17 cellular contexts compared by ENCODE assay signal in the genomic region with DNA sequence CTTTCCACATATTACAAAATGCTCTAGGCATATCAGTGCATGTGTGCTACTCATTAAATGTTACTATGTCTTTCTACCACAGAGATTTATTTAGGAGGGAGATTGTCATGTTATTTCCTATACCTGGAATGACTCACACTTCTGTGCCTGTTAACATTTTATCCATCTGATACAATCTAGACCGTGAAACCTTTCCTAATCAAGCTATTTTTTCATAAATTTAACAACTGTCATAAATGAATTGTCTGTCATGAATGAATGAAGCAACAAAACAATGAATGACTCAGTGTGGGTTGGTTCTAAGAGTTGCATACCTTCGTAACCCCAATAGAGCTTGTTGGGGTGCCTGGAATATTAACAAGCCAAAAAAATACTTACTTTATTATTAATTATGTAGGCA.
A peak's percentile ranks its signal among the peaks of the same experiment; 100 is the strongest.
DNase-seq lines count a peak whose midpoint lies in the region; ATAC-seq and TF ChIP-seq lines count a peak whose summit lies in the region.
"Had no signal": no experiment of that assay in that cellular context is flagged by ENCODE, and none has a peak within 500 bp of the region (broad histone marks: within the 10 kb centered on the region; RNA-seq: fewer than 3 reads in every experiment).

No MANE protein-coding gene starts in this region.

- H3F3A ChIP-seq in SU-DHL-6 (ENCODE audit: insufficient read depth), result peaks cover 40% of the 10 kb centered on the region

- TF ChIP-seq CTCF in MCF 10A (IDR thresholded peaks at IDR 0.05; ENCODE audit: unreplicated experiment) (no peak), breast epithelium (IDR thresholded peaks at IDR 0.05) (no peak), SU-DHL-6 (IDR thresholded peaks at IDR 0.05; ENCODE audit: insufficient read depth, low read length, poor library complexity, severe bottlenecking) (no peak), epithelial cell of esophagus (IDR thresholded peaks at IDR 0.05; ENCODE audit: insufficient read depth, low read depth, low read length, missing control alignments) (no peak), omental fat pad (IDR thresholded peaks at IDR 0.05) (no peak), mucosa of descending colon (IDR thresholded peaks at IDR 0.05) (no peak)

- no peak overlapping the region for H3K4me3 Mint-ChIP-seq in MCF 10A (ENCODE audit: unreplicated experiment)
- H3K4me3 Mint-ChIP-seq in natural killer cell treated with Interleukin-12 subunit alpha and Interleukin-12 subunit beta and Interleukin-15 and Interleukin-18, amount 100 ng/mL, for 72 hours, result no peak overlapping the region
- H3K4me3 Mint-ChIP-seq: T-cell had no signal

- H3K27me3 Mint-ChIP-seq in MCF 10A (ENCODE audit: insufficient read depth, unreplicated experiment), result no peaks in the 10 kb centered on the region
- no peaks in the 10 kb centered on the region for H3K27me3 Mint-ChIP-seq in natural killer cell treated with Interleukin-12 subunit alpha and Interleukin-12 subunit beta and Interleukin-15 and Interleukin-18, amount 100 ng/mL, for 72 hours
- H3K27me3 Mint-ChIP-seq: T-cell had no signal

- no peaks in the 10 kb centered on the region for H3K79me2 ChIP-seq in SU-DHL-6 (ENCODE audit: insufficient read depth, low read length)

- H3K4me3 ChIP-seq in breast epithelium, result no peak overlapping the region
- H3K4me3 ChIP-seq in SU-DHL-6 (ENCODE audit: insufficient read depth, low read length, poor library complexity, severe bottlenecking), result no peak overlapping the region
- no peak overlapping the region for H3K4me3 ChIP-seq in epithelial cell of esophagus (ENCODE audit: low read length)
- no peak overlapping the region for H3K4me3 ChIP-seq in SJCRH30
- H3K4me3 ChIP-seq in mucosa of descending colon, result no peak overlapping the region
- H3K4me3 ChIP-seq: BLaER1 treated with 17β-estradiol and CSF1 and Interleukin-3, amounts not matched to agents 10 nM and 100 nM; Peyer's patch had no signal

- H3K27me3 ChIP-seq in breast epithelium, result no peaks in the 10 kb centered on the region
- no peaks in the 10 kb centered on the region for H3K27me3 ChIP-seq in SU-DHL-6 (ENCODE audit: low read length)
- no peaks in the 10 kb centered on the region for H3K27me3 ChIP-seq in SJCRH30
- H3K27me3 ChIP-seq: BLaER1 treated with 17β-estradiol and CSF1 and Interleukin-3, amounts not matched to agents 10 nM and 100 nM; Peyer's patch had no signal

- POLR2A ChIA-PET in MCF 10A (lab: Yijun Ruan, JAX), result interaction anchor here (1.2 kb wide), 1 partner anchor 304 kb away, joined by 3 read pairs; no protein-coding TSS in a partner anchor

- H3K27ac ChIP-seq in breast epithelium (no peak overlapping the region), SU-DHL-6 (ENCODE audit: low read depth, low read length) (peak overlapping the region; percentile 87), SJCRH30 (no peak overlapping the region)
- H3K27ac ChIP-seq: Peyer's patch had no signal

- H3K36me3 ChIP-seq in breast epithelium (no peaks in the 10 kb centered on the region), SU-DHL-6 (ENCODE audit: low read length) (no peaks in the 10 kb centered on the region), SJCRH30 (no peaks in the 10 kb centered on the region), mucosa of descending colon (ENCODE audit: low read depth) (no peaks in the 10 kb centered on the region)
- H3K36me3 ChIP-seq: BLaER1 treated with 17β-estradiol and CSF1 and Interleukin-3, amounts not matched to agents 10 nM and 100 nM; Peyer's patch had no signal

- CTCF ChIA-PET in MCF 10A (lab: Yijun Ruan, JAX), result interaction anchor here (0.5 kb wide), 1 partner anchor 583 kb away, joined by 4 read pairs; no protein-coding TSS in a partner anchor

- H4K20me1 ChIP-seq in SU-DHL-6 (ENCODE audit: low read depth, low read length), result no peaks in the 10 kb centered on the region
- H4K20me1 ChIP-seq: BLaER1 treated with 17β-estradiol and CSF1 and Interleukin-3, amounts not matched to agents 10 nM and 100 nM had no signal

- H3K4me1 Mint-ChIP-seq in MCF 10A (ENCODE audit: insufficient read depth, unreplicated experiment), result peaks cover 16% of the 10 kb centered on the region
- H3K4me1 Mint-ChIP-seq in natural killer cell treated with Interleukin-12 subunit alpha and Interleukin-12 subunit beta and Interleukin-15 and Interleukin-18, amount 100 ng/mL, for 72 hours (ENCODE audit: low read depth in 2 of 2), result peaks cover 0 to 8% of the 10 kb centered on the region in 2 donors

- H3K4me2 ChIP-seq in SU-DHL-6 (ENCODE audit: low read depth, low read length, poor library complexity, severe bottlenecking), result peak overlapping the region; percentile 78

- intact Hi-C loops in MCF 10A (cut with micrococcal nuclease), result no loop called here
- intact Hi-C loops in breast epithelium (cut with DNase I; ENCODE audit: low total_unique reads), result no loop called here
- intact Hi-C loops in mucosa of descending colon (cut with DNase I, micrococcal nuclease), result no loop called here

- no peaks in the 10 kb centered on the region for H3K9me3 ChIP-seq in breast epithelium
- no peaks in the 10 kb centered on the region for H3K9me3 ChIP-seq in SU-DHL-6 (ENCODE audit: insufficient read depth, low read length)
- H3K9me3 ChIP-seq in SJCRH30 (replicated peaks), result no peaks in the 10 kb centered on the region
- H3K9me3 ChIP-seq in mucosa of descending colon, result no peaks in the 10 kb centered on the region
- H3K9me3 ChIP-seq: Peyer's patch had no signal

- no peak for TF ChIP-seq POLR2A in breast epithelium (IDR thresholded peaks at IDR 0.05)

- no peaks in the 10 kb centered on the region for H3K9me2 ChIP-seq in SU-DHL-6 (replicated peaks; ENCODE audit: insufficient read depth, low read length)

- H3K4me1 ChIP-seq in breast epithelium, result no peaks in the 10 kb centered on the region
- H3K4me1 ChIP-seq in SJCRH30, result peaks cover 40% of the 10 kb centered on the region
- no peaks in the 10 kb centered on the region for H3K4me1 ChIP-seq in mucosa of descending colon (ENCODE audit: low read depth)
- H3K4me1 ChIP-seq: Peyer's patch had no signal

- no peaks in the 10 kb centered on the region for H3K36me3 Mint-ChIP-seq in MCF 10A (ENCODE audit: insufficient read depth, unreplicated experiment)
- no peaks in the 10 kb centered on the region for H3K36me3 Mint-ChIP-seq in natural killer cell treated with Interleukin-12 subunit alpha and Interleukin-12 subunit beta and Interleukin-15 and Interleukin-18, amount 100 ng/mL, for 72 hours
- H3K36me3 Mint-ChIP-seq: T-cell had no signal

- BruUV-seq in MCF 10A (replicated peaks; lab: Mats Ljungman, UMichigan), result no TSS peak

- ATAC-seq in omental fat pad (ENCODE audit: low FRiP score) (no peak), mucosa of descending colon (no peak)
- no peak for ATAC-seq in natural killer cell treated with Interleukin-12 subunit alpha and Interleukin-12 subunit beta and Interleukin-15 and Interleukin-18, amount 100 ng/mL, for 72 hours
- ATAC-seq: T-cell had no signal

- H3K27ac Mint-ChIP-seq in MCF 10A (ENCODE audit: low read depth, unreplicated experiment), result no peak overlapping the region
- H3K27ac Mint-ChIP-seq in natural killer cell treated with Interleukin-12 subunit alpha and Interleukin-12 subunit beta and Interleukin-15 and Interleukin-18, amount 100 ng/mL, for 72 hours, result no peak overlapping the region
- H3K27ac Mint-ChIP-seq: T-cell had no signal

- no peaks in the 10 kb centered on the region for H3K9me3 Mint-ChIP-seq in MCF 10A (ENCODE audit: unreplicated experiment)
- H3K9me3 Mint-ChIP-seq in natural killer cell treated with Interleukin-12 subunit alpha and Interleukin-12 subunit beta and Interleukin-15 and Interleukin-18, amount 100 ng/mL, for 72 hours, result peaks cover 6% of the 10 kb centered on the region
- H3K9me3 Mint-ChIP-seq: T-cell had no signal

- peak overlapping the region; percentile 48 for H3K9ac ChIP-seq in SU-DHL-6 (ENCODE audit: low read length)
- H3K9ac ChIP-seq: BLaER1 treated with 17β-estradiol and CSF1 and Interleukin-3, amounts not matched to agents 10 nM and 100 nM had no signal

- peak overlapping the region; percentile 17 for H2AFZ ChIP-seq in SU-DHL-6 (ENCODE audit: low read depth, low read length, severe bottlenecking)

- DNase-seq in MCF 10A (ENCODE audit: unreplicated experiment) (peak; percentile 51), breast epithelium (ENCODE audit: low spot score in 2 of 2) (no peak), epithelial cell of esophagus (ENCODE audit: low read depth) (peak; percentile 68), omental fat pad (ENCODE audit: low spot score) (no peak), SJCRH30 (no peak), mucosa of descending colon (no peak)
- no peak for DNase-seq in natural killer cell treated with Interleukin-12 subunit alpha and Interleukin-12 subunit beta and Interleukin-15 and Interleukin-18, amount 100 ng/mL, for 72 hours (ENCODE audit: low spot score)
- DNase-seq: 8988T, NCI-H1092, NCI-H1694, NCI-H2107, NCI-H446, NCI-H748 treated with DMSO at 0.1 percent for 48 hours, Peyer's patch, T-cell had no signal

Comparison
In these comparisons a context has a peak if more than half of its experiments do, and no peak if none do; other contexts are left out.
1. DNase-seq: peak in MCF 10A (single experiment) and epithelial cell of esophagus (single experiment); none in breast epithelium (0 of 2), omental fat pad (single experiment), natural killer cell treated with Interleukin-12 subunit alpha and Interleukin-12 subunit beta and Interleukin-15 and Interleukin-18, amount 100 ng/mL, for 72 hours (single experiment), SJCRH30 (0 of 2) and mucosa of descending colon (0 of 3).